ENCODE assay signal across 1 cellular context in the genomic region with DNA sequence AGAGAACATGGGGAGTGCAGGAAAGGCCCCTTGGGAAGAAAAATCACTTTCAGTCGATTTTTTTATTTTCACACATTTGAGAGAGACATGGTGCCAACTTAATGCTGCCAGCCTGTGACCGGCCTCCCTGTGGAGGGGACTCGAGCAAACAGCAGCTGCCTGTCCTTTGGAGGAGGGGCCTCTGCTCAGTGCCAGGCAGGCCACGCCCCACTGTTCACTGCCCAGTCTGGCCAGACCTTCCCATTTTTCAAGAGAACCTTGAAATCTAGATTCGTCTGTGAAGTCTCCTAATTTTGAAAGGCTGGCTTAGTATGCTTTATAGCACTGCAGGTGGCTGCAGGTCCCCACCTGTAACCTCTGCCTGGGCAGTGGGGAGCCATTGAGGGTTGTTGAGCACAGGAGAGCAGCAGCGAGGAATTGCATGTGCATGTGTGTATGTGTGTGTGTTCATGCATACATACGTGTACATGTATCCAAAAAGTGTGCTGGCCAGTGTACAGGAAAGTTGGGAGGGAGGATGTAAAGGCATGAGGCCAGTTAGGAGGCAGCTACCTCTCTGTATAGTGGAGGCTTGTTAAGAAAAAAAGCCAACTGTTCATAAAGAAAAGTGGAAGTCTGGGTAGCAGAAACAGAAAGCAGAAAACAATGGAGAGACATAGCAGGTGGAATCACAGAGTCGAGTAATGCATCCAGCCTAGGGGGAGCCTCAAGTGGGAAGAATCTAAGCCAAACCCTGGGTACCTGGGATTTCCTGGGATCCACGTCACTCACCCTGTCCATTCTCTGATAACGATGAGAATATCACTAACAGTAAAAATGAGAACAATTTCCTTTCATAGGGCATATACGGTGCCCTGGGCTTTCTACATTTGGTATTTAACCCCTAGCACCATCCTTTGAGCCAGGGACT.
TF ChIP-seq lines count a peak whose summit lies in the region.

No MANE protein-coding gene starts in this region.

TF ChIP-seq in A549, 52 proteins besides CTCF, POLR2A, EP300 and RAD21 (continued from another document):
- TF ChIP-seq ELK1 (IDR thresholded peaks at IDR 0.05; ENCODE audit: low read depth, low read length) (no peak), CHD4 (IDR thresholded peaks at IDR 0.05; ENCODE audit: borderline replicate concordance) (0 out of 2 replicates have a peak, but pooled peaks have one; percentile 41), KDM5A (IDR thresholded peaks at IDR 0.05) (no peak), FOSL2 (IDR thresholded peaks at IDR 0.05) (no peak), FOSL2 (CRISPR knock-in tag; IDR thresholded peaks at IDR 0.05) (no peak), SREBF2 (IDR thresholded peaks at IDR 0.05) (no peak), MAX (IDR thresholded peaks at IDR 0.05) (peak; percentile 7; the same call in 1 of the 2 replicates), NPAS2 (CRISPR knock-in tag; IDR thresholded peaks at IDR 0.05; ENCODE audit: borderline replicate concordance) (no peak), KDM1A (IDR thresholded peaks at IDR 0.05; ENCODE audit: low read depth) (peak; percentile 96), PHF8 (IDR thresholded peaks at IDR 0.05; ENCODE audit: borderline replicate concordance, low read depth) (no peak), NR3C1 (IDR thresholded peaks at IDR 0.05) (no peak), EHF (CRISPR knock-in tag; IDR thresholded peaks at IDR 0.05) (no peak), HDAC2 (IDR thresholded peaks at IDR 0.05) (peak; percentile 91), FOSB (CRISPR knock-in tag; IDR thresholded peaks at IDR 0.05) (no peak), ZFP36 (IDR thresholded peaks at IDR 0.05; ENCODE audit: borderline replicate concordance, partially characterized antibody) (peak; percentile 87), BCL3 (IDR thresholded peaks at IDR 0.05) (no peak), GATA3 (IDR thresholded peaks at IDR 0.05; ENCODE audit: borderline replicate concordance) (no peak), CBX8 (IDR thresholded peaks at IDR 0.05) (no peak)
- TF ChIP-seq, protein P1, sequence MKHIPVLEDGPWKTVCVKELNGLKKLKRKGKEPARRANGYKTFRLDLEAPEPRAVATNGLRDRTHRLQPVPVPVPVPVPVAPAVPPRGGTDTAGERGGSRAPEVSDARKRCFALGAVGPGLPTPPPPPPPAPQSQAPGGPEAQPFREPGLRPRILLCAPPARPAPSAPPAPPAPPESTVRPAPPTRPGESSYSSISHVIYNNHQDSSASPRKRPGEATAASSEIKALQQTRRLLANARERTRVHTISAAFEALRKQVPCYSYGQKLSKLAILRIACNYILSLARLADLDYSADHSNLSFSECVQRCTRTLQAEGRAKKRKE (CRISPR knock-in tag; IDR thresholded peaks at IDR 0.05; ENCODE audit: low read depth) = no peak
- TF ChIP-seq, protein P2, sequence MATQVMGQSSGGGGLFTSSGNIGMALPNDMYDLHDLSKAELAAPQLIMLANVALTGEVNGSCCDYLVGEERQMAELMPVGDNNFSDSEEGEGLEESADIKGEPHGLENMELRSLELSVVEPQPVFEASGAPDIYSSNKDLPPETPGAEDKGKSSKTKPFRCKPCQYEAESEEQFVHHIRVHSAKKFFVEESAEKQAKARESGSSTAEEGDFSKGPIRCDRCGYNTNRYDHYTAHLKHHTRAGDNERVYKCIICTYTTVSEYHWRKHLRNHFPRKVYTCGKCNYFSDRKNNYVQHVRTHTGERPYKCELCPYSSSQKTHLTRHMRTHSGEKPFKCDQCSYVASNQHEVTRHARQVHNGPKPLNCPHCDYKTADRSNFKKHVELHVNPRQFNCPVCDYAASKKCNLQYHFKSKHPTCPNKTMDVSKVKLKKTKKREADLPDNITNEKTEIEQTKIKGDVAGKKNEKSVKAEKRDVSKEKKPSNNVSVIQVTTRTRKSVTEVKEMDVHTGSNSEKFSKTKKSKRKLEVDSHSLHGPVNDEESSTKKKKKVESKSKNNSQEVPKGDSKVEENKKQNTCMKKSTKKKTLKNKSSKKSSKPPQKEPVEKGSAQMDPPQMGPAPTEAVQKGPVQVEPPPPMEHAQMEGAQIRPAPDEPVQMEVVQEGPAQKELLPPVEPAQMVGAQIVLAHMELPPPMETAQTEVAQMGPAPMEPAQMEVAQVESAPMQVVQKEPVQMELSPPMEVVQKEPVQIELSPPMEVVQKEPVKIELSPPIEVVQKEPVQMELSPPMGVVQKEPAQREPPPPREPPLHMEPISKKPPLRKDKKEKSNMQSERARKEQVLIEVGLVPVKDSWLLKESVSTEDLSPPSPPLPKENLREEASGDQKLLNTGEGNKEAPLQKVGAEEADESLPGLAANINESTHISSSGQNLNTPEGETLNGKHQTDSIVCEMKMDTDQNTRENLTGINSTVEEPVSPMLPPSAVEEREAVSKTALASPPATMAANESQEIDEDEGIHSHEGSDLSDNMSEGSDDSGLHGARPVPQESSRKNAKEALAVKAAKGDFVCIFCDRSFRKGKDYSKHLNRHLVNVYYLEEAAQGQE (IDR thresholded peaks at IDR 0.05) = no peak
